1 cellular context compared by ENCODE assay signal in the genomic region with DNA sequence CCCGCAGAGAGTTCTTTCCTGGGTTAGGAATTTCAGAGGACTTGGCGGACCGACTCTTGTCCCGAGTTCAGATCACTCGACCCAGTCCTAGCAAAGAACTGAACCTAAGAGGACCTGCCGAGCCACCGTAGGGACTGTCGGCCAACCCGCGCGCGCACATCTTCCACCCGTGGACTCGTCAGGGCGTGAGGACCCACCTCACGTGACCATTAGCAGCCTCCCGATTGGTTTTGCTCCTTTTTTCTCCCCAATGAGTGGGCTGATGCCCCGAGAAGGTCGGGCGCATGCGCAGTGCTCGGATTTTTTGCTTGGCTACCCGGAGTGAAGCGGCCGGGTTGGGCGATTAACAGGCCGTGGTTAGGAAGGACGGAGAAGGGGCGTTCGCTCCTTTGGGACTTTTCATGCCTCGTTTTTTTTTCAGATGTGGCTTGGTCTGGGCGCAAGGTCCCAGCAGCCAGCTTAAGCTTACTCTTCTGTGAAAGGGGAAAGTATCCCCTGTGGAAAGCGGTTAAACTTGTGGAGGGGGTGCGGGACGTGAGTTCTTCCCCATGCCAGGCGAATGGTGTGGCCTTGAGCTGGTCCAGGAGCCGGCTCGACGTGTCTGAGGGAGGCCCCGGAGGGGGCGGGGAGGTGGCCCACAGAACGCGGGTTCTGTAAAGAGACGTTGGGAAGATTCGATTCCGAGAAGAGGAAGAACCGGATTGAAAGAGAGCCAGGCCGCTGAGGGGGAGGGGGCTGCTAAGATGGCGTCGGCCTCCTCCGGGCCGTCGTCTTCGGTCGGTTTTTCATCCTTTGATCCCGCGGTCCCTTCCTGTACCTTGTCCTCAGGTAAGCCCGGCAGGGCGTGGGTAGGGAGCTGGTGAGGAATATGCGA.
TF ChIP-seq lines count a peak whose summit lies in the region.

A gene with protein sequence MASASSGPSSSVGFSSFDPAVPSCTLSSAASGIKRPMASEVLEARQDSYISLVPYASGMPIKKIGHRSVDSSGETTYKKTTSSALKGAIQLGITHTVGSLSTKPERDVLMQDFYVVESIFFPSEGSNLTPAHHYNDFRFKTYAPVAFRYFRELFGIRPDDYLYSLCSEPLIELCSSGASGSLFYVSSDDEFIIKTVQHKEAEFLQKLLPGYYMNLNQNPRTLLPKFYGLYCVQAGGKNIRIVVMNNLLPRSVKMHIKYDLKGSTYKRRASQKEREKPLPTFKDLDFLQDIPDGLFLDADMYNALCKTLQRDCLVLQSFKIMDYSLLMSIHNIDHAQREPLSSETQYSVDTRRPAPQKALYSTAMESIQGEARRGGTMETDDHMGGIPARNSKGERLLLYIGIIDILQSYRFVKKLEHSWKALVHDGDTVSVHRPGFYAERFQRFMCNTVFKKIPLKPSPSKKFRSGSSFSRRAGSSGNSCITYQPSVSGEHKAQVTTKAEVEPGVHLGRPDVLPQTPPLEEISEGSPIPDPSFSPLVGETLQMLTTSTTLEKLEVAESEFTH (plus strand): TSS at position 299 of the 874 bp plus-strand sequence. CDS start 445 bp downstream, at position 744.

TF ChIP-seq in K562, 482 proteins besides CTCF, POLR2A, EP300 and RAD21 (continued from another document and continues in another):
- TF ChIP-seq, protein P1, sequence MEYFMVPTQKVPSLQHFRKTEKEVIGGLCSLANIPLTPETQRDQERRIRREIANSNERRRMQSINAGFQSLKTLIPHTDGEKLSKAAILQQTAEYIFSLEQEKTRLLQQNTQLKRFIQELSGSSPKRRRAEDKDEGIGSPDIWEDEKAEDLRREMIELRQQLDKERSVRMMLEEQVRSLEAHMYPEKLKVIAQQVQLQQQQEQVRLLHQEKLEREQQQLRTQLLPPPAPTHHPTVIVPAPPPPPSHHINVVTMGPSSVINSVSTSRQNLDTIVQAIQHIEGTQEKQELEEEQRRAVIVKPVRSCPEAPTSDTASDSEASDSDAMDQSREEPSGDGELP (CRISPR knock-in tag; IDR thresholded peaks at IDR 0.05; ENCODE audit: borderline replicate concordance) = peak; percentile 65
- TF ChIP-seq, protein P2, sequence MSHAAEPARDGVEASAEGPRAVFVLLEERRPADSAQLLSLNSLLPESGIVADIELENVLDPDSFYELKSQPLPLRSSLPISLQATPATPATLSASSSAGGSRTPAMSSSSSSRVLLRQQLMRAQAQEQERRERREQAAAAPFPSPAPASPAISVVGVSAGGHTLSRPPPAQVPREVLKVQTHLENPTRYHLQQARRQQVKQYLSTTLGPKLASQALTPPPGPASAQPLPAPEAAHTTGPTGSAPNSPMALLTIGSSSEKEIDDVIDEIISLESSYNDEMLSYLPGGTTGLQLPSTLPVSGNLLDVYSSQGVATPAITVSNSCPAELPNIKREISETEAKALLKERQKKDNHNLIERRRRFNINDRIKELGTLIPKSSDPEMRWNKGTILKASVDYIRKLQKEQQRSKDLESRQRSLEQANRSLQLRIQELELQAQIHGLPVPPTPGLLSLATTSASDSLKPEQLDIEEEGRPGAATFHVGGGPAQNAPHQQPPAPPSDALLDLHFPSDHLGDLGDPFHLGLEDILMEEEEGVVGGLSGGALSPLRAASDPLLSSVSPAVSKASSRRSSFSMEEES (CRISPR knock-in tag; IDR thresholded peaks at IDR 0.05) = peak; percentile 97
- 0 out of 2 replicates have a peak, but pooled peaks have one; percentile 37 for TF ChIP-seq ZNF175 (CRISPR knock-in tag; IDR thresholded peaks at IDR 0.05; ENCODE audit: low read depth)
- no peak for TF ChIP-seq HES1 (IDR thresholded peaks at IDR 0.05; ENCODE audit: low read depth)
- no peak for TF ChIP-seq MAFF (IDR thresholded peaks at IDR 0.05; ENCODE audit: low read length)
- TF ChIP-seq TSC22D4 (tag; IDR thresholded peaks at IDR 0.05) = no peak
- TF ChIP-seq KDM1A (IDR thresholded peaks at IDR 0.05) = no peak
- peak; percentile 99 for TF ChIP-seq USF1 (CRISPR knock-in tag; IDR thresholded peaks at IDR 0.05)
- peak; percentile 55 for TF ChIP-seq EGR1 (conservative IDR thresholded peaks at IDR 0.05)
- TF ChIP-seq MGA (IDR thresholded peaks at IDR 0.05) = peak; percentile 92
- TF ChIP-seq ZBTB1 (CRISPR knock-in tag; IDR thresholded peaks at IDR 0.05; ENCODE audit: borderline replicate concordance, low read depth) = no peak
- TF ChIP-seq CBFA2T2 (conservative IDR thresholded peaks at IDR 0.05) = peak; percentile 68
- TF ChIP-seq ZC3H8 (IDR thresholded peaks at IDR 0.05) = no peak
- TF ChIP-seq, protein P3, sequence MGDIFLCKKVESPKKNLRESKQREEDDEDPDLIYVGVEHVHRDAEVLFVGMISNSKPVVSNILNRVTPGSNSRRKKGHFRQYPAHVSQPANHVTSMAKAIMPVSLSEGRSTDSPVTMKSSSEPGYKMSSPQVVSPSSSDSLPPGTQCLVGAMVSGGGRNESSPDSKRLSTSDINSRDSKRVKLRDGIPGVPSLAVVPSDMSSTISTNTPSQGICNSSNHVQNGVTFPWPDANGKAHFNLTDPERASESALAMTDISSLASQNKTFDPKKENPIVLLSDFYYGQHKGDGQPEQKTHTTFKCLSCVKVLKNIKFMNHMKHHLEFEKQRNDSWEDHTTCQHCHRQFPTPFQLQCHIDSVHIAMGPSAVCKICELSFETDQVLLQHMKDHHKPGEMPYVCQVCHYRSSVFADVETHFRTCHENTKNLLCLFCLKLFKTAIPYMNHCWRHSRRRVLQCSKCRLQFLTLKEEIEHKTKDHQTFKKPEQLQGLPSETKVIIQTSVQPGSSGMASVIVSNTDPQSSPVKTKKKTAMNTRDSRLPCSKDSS (IDR thresholded peaks at IDR 0.05; ENCODE audit: low read depth, partially characterized antibody) = no peak
- no peak for TF ChIP-seq KLF1 (tag; IDR thresholded peaks at IDR 0.05)
- 0 out of 2 replicates have a peak, but pooled peaks have one; percentile 33 for TF ChIP-seq ZNF668 (CRISPR knock-in tag; IDR thresholded peaks at IDR 0.05)
- TF ChIP-seq ZNF609 (CRISPR knock-in tag; IDR thresholded peaks at IDR 0.05; ENCODE audit: borderline replicate concordance) = 0 out of 2 replicates have a peak, but pooled peaks have one; percentile 34
- peak; percentile 65 for TF ChIP-seq TAF1 (IDR thresholded peaks at IDR 0.05; ENCODE audit: control insufficient read depth, extremely low read depth, insufficient read depth, low read length, severe bottlenecking)
- peak; percentile 70; the same call in 1 of the 2 replicates for TF ChIP-seq ZSCAN29 (IDR thresholded peaks at IDR 0.05)
- TF ChIP-seq TAF7 (tag; IDR thresholded peaks at IDR 0.05) = 0 out of 2 replicates have a peak, but pooled peaks have one; percentile 33
- no peak for TF ChIP-seq NR2C2 (CRISPR knock-in tag; IDR thresholded peaks at IDR 0.05)
- peak; percentile 87 for TF ChIP-seq NR2C2 (tag; IDR thresholded peaks at IDR 0.05)
- TF ChIP-seq ZBTB7A (IDR thresholded peaks at IDR 0.05; ENCODE audit: borderline replicate concordance, control insufficient read depth, low read depth, low read length) = peak; percentile 42; the same call in 1 of the 2 replicates
- TF ChIP-seq NFIX (CRISPR knock-in tag; IDR thresholded peaks at IDR 0.05; ENCODE audit: low read depth) = no peak
- TF ChIP-seq ZNF75A (CRISPR knock-in tag; IDR thresholded peaks at IDR 0.05) = no peak
